ENCODE assay signal across 20 cellular contexts in genomic region chr19:10823690-10824089, GRCh38. TPM values are rescaled to one million over a fixed set of nuclear protein-coding genes. Genes with fewer than 3 reads are reported as not detected.
A peak's percentile ranks its signal among the peaks of the same experiment; 100 is the strongest.
DNase-seq lines count a peak whose midpoint lies in the region; ATAC-seq, FAIRE-seq and TF ChIP-seq lines count a peak whose summit lies in the region.
"Had no signal": no experiment of that assay in that cellular context is flagged by ENCODE, and none has a peak within 500 bp of the region (broad histone marks: within the 10 kb centered on the region; RNA-seq: fewer than 3 reads in every experiment).

No MANE protein-coding gene starts in this region.

- H3K79me2 ChIP-seq in K562 (ENCODE audit: control insufficient read depth, insufficient read depth, low read length): no peaks in the 10 kb centered on the region; the same call in 2 of the 3 replicates

- DNase-seq in natural killer cell treated with Interleukin-12 subunit alpha and Interleukin-12 subunit beta and Interleukin-15 and Interleukin-18, amount 100 ng/mL, for 72 hours (ENCODE audit: low spot score): peak; percentile 54
- DNase-seq in natural killer cell (no peak), K562 (ENCODE audit: extremely low read depth in 1 of 4, low spot score in 3 of 4) (no peak), nephron progenitor cell (no peak), T-helper 17 cell (no peak)
- no peak for DNase-seq in stimulated activated naive CD8-positive, alpha-beta T cell treated with anti-CD3 and anti-CD28 coated beads, Interleukin-15, Interleukin-2, amounts not matched to agents 100 U/mL and 50 U/mL, for 24 hours
- DNase-seq: ACHN; BE2C; C1 segment of cervical spinal cord; CD4-positive, alpha-beta memory T cell; DMS79 treated with DMSO at 0.1 percent for 48 hours; GF-D8; IMR-90; KBM-7 had no signal

- peaks cover 18% of the 10 kb centered on the region in 2 donors for H3K4me1 Mint-ChIP-seq in natural killer cell treated with Interleukin-12 subunit alpha and Interleukin-12 subunit beta and Interleukin-15 and Interleukin-18, amount 100 ng/mL, for 72 hours (ENCODE audit: low read depth in 2 of 2)
- H3K4me1 Mint-ChIP-seq in natural killer cell (peaks cover 9 to 22% of the 10 kb centered on the region in 2 donors), nephron progenitor cell (no peaks in the 10 kb centered on the region), T-helper 17 cell (peaks cover 7% of the 10 kb centered on the region)
- H3K4me1 Mint-ChIP-seq: GM23338 had no signal

- no peaks in the 10 kb centered on the region for H3K9me3 Mint-ChIP-seq in natural killer cell treated with Interleukin-12 subunit alpha and Interleukin-12 subunit beta and Interleukin-15 and Interleukin-18, amount 100 ng/mL, for 72 hours
- H3K9me3 Mint-ChIP-seq in natural killer cell: no peaks in the 10 kb centered on the region
- no peaks in the 10 kb centered on the region for H3K9me3 Mint-ChIP-seq in nephron progenitor cell
- H3K9me3 Mint-ChIP-seq: CD4-positive, alpha-beta memory T cell; GM23338 had no signal

- no peak overlapping the region for H3K27ac ChIP-seq in K562 (ENCODE audit: extremely low read depth, low read depth, low read length)

- H3K9me1 ChIP-seq in K562 (ENCODE audit: control insufficient read depth, insufficient read depth, low read length): no peaks in the 10 kb centered on the region

- H3K27ac Mint-ChIP-seq in natural killer cell treated with Interleukin-12 subunit alpha and Interleukin-12 subunit beta and Interleukin-15 and Interleukin-18, amount 100 ng/mL, for 72 hours: peak overlapping the region in 1 of 2 donors; percentile 51
- H3K27ac Mint-ChIP-seq in natural killer cell: peak overlapping the region in 1 of 2 donors; percentile 45
- peak overlapping the region; percentile 59 for H3K27ac Mint-ChIP-seq in nephron progenitor cell
- H3K27ac Mint-ChIP-seq in T-helper 17 cell: no peak overlapping the region
- H3K27ac Mint-ChIP-seq: GM23338 had no signal

- WGBS in K562 (ENCODE audit: insufficient coverage, low coverage, missing lambda C conversion rate): 90% methylated on average over 11 of the region's 12 CpGs

- in situ Hi-C loops in K562 (cut with MboI): no loop called here

- H4K20me1 ChIP-seq in K562 (replicated peaks; ENCODE audit: control insufficient read depth, insufficient read depth, low read length): peaks cover 7% of the 10 kb centered on the region; the same call in 1 of the 2 replicates

- BruUV-seq in K562 (replicated peaks; lab: Mats Ljungman, UMichigan): no TSS peak

- no peak overlapping the region for H3K4me3 ChIP-seq in K562
- H3K4me3 ChIP-seq: GM23338 had no signal

- H3K27me3 ChIP-seq in K562 (ENCODE audit: control insufficient read depth in 2 of 2, insufficient read depth in 2 of 2, low read length in 2 of 2): no peaks in the 10 kb centered on the region
- H3K27me3 ChIP-seq: BE2C had no signal

- peaks cover 7% of the 10 kb centered on the region for H3K36me3 Mint-ChIP-seq in natural killer cell treated with Interleukin-12 subunit alpha and Interleukin-12 subunit beta and Interleukin-15 and Interleukin-18, amount 100 ng/mL, for 72 hours
- no peaks in the 10 kb centered on the region for H3K36me3 Mint-ChIP-seq in natural killer cell
- H3K36me3 Mint-ChIP-seq in nephron progenitor cell (ENCODE audit: low read depth): peaks cover 57% of the 10 kb centered on the region
- H3K36me3 Mint-ChIP-seq in T-helper 17 cell (ENCODE audit: low read depth): peaks cover 5% of the 10 kb centered on the region

- H3K36me3 ChIP-seq in K562 (ENCODE audit: control insufficient read depth, insufficient read depth, low read length): peaks cover 75% of the 10 kb centered on the region; the same call in 2 of the 3 replicates

- H3K4me1 ChIP-seq in K562 (replicated peaks in 1 of 2; ENCODE audit: control insufficient read depth in 2 of 2, insufficient read depth in 2 of 2, low read length in 2 of 2): peaks cover 12 to 31% of the 10 kb centered on the region in 2 experiments; a peak in 4 of 5 replicates

- no peaks in the 10 kb centered on the region for H3K27me3 Mint-ChIP-seq in natural killer cell treated with Interleukin-12 subunit alpha and Interleukin-12 subunit beta and Interleukin-15 and Interleukin-18, amount 100 ng/mL, for 72 hours
- no peaks in the 10 kb centered on the region for H3K27me3 Mint-ChIP-seq in natural killer cell (ENCODE audit: low read depth in 2 of 2)
- H3K27me3 Mint-ChIP-seq in nephron progenitor cell (ENCODE audit: low read depth, poor library complexity): no peaks in the 10 kb centered on the region
- no peaks in the 10 kb centered on the region for H3K27me3 Mint-ChIP-seq in T-helper 17 cell
- H3K27me3 Mint-ChIP-seq: CD4-positive, alpha-beta memory T cell had no signal

- intact Hi-C loops in natural killer cell (cut with micrococcal nuclease) (no loop called here), K562 (cut with micrococcal nuclease) (no loop called here)

- POLR2A ChIA-PET in K562 (lab: Yijun Ruan, JAX): interaction anchor here (5.4 kb wide), 1 partner anchor 9 kb away, joined by 58 read pairs; the partner anchor contains the start of gene TMED1

- no peak overlapping the region for H3K4me3 Mint-ChIP-seq in natural killer cell treated with Interleukin-12 subunit alpha and Interleukin-12 subunit beta and Interleukin-15 and Interleukin-18, amount 100 ng/mL, for 72 hours
- H3K4me3 Mint-ChIP-seq in natural killer cell (no peak overlapping the region), nephron progenitor cell (no peak overlapping the region), T-helper 17 cell (no peak overlapping the region)
- H3K4me3 Mint-ChIP-seq: CD4-positive, alpha-beta memory T cell; GM23338 had no signal

- CTCF ChIA-PET in K562 (lab: Yijun Ruan, JAX; ENCODE audit: low intra/inter-chr PET ratio): no interaction called here

- no peak for ATAC-seq in natural killer cell treated with Interleukin-12 subunit alpha and Interleukin-12 subunit beta and Interleukin-15 and Interleukin-18, amount 100 ng/mL, for 72 hours
- no peak for ATAC-seq in natural killer cell
- no peak for ATAC-seq in K562
- ATAC-seq in stimulated activated naive CD8-positive, alpha-beta T cell treated with anti-CD3 and anti-CD28 coated beads, Interleukin-15, Interleukin-2, amounts not matched to agents 100 U/mL and 50 U/mL, for 24 hours: no peak
- ATAC-seq in GM19328 (IDR thresholded peaks at IDR 0.05; ENCODE audit: unreplicated experiment): no peak
- ATAC-seq in T-helper 17 cell: no peak
- ATAC-seq: GM23338, HCT116 had no signal

- TF ChIP-seq CTCF in natural killer cell (IDR thresholded peaks at IDR 0.05) (no peak), K562 (IDR thresholded peaks at IDR 0.05 in 2 of 3, conservative IDR thresholded peaks at IDR 0.05 in 1 of 3; ENCODE audit: insufficient read depth in 2 of 3, low read depth in 1 of 3, low read length in 3 of 3) (no peak), nephron progenitor cell (IDR thresholded peaks at IDR 0.05) (no peak)

- TF ChIP-seq POLR2A in K562 (conservative IDR thresholded peaks at IDR 0.05): no peak

- TF ChIP-seq RAD21 in K562 (CRISPR knock-in tag; conservative IDR thresholded peaks at IDR 0.05 in 1 of 2, IDR thresholded peaks at IDR 0.05 in 1 of 2): no peak

- H3K9ac ChIP-seq in K562 (ENCODE audit: insufficient read depth in 1 of 2, low read depth in 2 of 2, low read length in 2 of 2): no peak overlapping the region

- H2AFZ ChIP-seq in K562 (ENCODE audit: low read depth, low read length): no peak overlapping the region
- H2AFZ ChIP-seq: GM23338 had no signal

- H3K9me3 ChIP-seq in K562 (replicated peaks; ENCODE audit: control insufficient read depth, insufficient read depth, low read depth, low read length): no peaks in the 10 kb centered on the region
- no peaks in the 10 kb centered on the region for H3K9me3 ChIP-seq in T-helper 17 cell (ENCODE audit: control insufficient read depth, low read length, poor library complexity, severe bottlenecking)
- H3K9me3 ChIP-seq: BE2C had no signal

- TF ChIP-seq EP300 in K562 (IDR thresholded peaks at IDR 0.05; ENCODE audit: low read length): no peak

- FAIRE-seq in K562 (lab: Jason Lieb, UNC): no peak
- FAIRE-seq: A204.1, H54, HTR-8/SVneo had no signal

- no peak overlapping the region for H3K4me2 ChIP-seq in K562 (ENCODE audit: insufficient read depth, low read length)
- H3K4me2 ChIP-seq: GM23338 had no signal

RNA-seq across cellular contexts. Expression of gene TMED1, which starts 12.3 kb away (rescaled TPM):
- total RNA-seq in natural killer cell treated with Interleukin-12 subunit alpha and Interleukin-12 subunit beta and Interleukin-15 and Interleukin-18, amount 100 ng/mL, for 72 hours: 10 to 100 TPM; 15.2 to 24.1 TPM
- total RNA-seq in natural killer cell: 10 to 100 TPM; 20.5 to 27.8 (median 27.4) TPM
- total RNA-seq in K562 (2011; cell fraction: chromatin; rRNA removed; ENCODE audit: low replicate concordance): 12.5 and 36.8 TPM in 2 replicates
- 63.2 and 77.4 TPM in 2 replicates for total RNA-seq in K562 (2011; cell fraction: nucleolus; rRNA removed)
- 32.4 and 49.3 TPM in 2 replicates for total RNA-seq in K562 (2011; cell fraction: nucleoplasm; rRNA removed)
- total RNA-seq in K562 (2014; rRNA removed): 28.1 and 34.4 TPM in 2 replicates
- total RNA-seq in K562 (2014; rRNA removed; fragmentation: Illumina TruSeq; extraction: Trizol): 7.4 and 8.0 TPM in 2 replicates
- total RNA-seq in K562 (2015; rRNA removed; fragmentation: Illumina TruSeq; extraction: Trizol): 22.7 and 23.5 TPM in 2 replicates
- 25.5 and 28.2 TPM in 2 replicates for total RNA-seq in K562 (2021)
- 26.1 and 27.9 TPM in 2 replicates for polyA plus RNA-seq in K562 (2011; rRNA removed)
- polyA plus RNA-seq in K562 (2011; cell fraction: cytosol; rRNA removed): 33.2 and 47.1 TPM in 2 replicates
- 10.9 and 12.8 TPM in 2 replicates for polyA plus RNA-seq in K562 (2011; cell fraction: nucleus; rRNA removed)
- polyA plus RNA-seq in K562 (2012): 28.9 and 42.7 TPM in 2 replicates
- polyA plus RNA-seq in K562 (2014; fragmentation: Illumina TruSeq; extraction: Trizol): 9.6 and 18.6 TPM in 2 replicates
- 1 to 10 TPM in 1 of 2 experiments, under 1 TPM in 1; 0.86 to 5.9 TPM for polyA plus RNA-seq in K562 (2014; fragmentation: Nextera tagmentation; extraction: Ambion mirVana)
- polyA plus RNA-seq in K562 (2014; rRNA removed): 29.3 and 30.2 TPM in 2 replicates
- 11.8 and 20.7 TPM in 2 replicates for polyA minus RNA-seq in K562 (2011; rRNA and poly(A)+ RNA removed)
- polyA minus RNA-seq in K562 (2011; cell fraction: cytosol; rRNA and poly(A)+ RNA removed): 14.7 and 14.8 TPM in 2 replicates
- polyA minus RNA-seq in K562 (2011; cell fraction: nucleus; rRNA and poly(A)+ RNA removed): 4.3 and 6.6 TPM in 2 replicates
- 10 to 100 TPM in 1 of 2 donors, 1 to 10 TPM in 1; 8.7 to 10.5 TPM for total RNA-seq in T-helper 17 cell

RNA-seq across cellular contexts. Expression of gene C19orf38, which starts 24.5 kb away (rescaled TPM):
- total RNA-seq in natural killer cell treated with Interleukin-12 subunit alpha and Interleukin-12 subunit beta and Interleukin-15 and Interleukin-18, amount 100 ng/mL, for 72 hours: 10 to 100 TPM in 1 of 2 donors, 1 to 10 TPM in 1; 2.7 to 12.0 TPM
- 1 to 10 TPM; 2.9 to 9.9 (median 6.2) TPM for total RNA-seq in natural killer cell
- 0.83 TPM in 1 of 2 replicates, not detected in the other for total RNA-seq in K562 (2011; cell fraction: chromatin; rRNA removed; ENCODE audit: low replicate concordance)
- total RNA-seq in K562 (2011; cell fraction: nucleolus; rRNA removed): 0.50 TPM in 1 of 2 replicates, not detected in the other
- total RNA-seq in K562 (2011; cell fraction: nucleoplasm; rRNA removed): not detected in 2 replicates
- 0.16 TPM in 1 of 2 replicates, not detected in the other for total RNA-seq in K562 (2014; rRNA removed)
- not detected in 2 replicates for total RNA-seq in K562 (2014; rRNA removed; fragmentation: Illumina TruSeq; extraction: Trizol)
- not detected in 2 replicates for total RNA-seq in K562 (2015; rRNA removed; fragmentation: Illumina TruSeq; extraction: Trizol)
- 0.18 and 0.29 TPM in 2 replicates for total RNA-seq in K562 (2021)
- polyA plus RNA-seq in K562 (2011; rRNA removed): 0.14 and 0.31 TPM in 2 replicates
- 0.19 and 0.22 TPM in 2 replicates for polyA plus RNA-seq in K562 (2011; cell fraction: cytosol; rRNA removed)
- 0.10 and 0.34 TPM in 2 replicates for polyA plus RNA-seq in K562 (2011; cell fraction: nucleus; rRNA removed)
- polyA plus RNA-seq in K562 (2012): 0.27 and 0.40 TPM in 2 replicates
- polyA plus RNA-seq in K562 (2014; fragmentation: Illumina TruSeq; extraction: Trizol): not detected in 2 replicates
- not detected for polyA plus RNA-seq in K562 (2014; fragmentation: Nextera tagmentation; extraction: Ambion mirVana)
- 0.53 TPM in 1 of 2 replicates, not detected in the other for polyA plus RNA-seq in K562 (2014; rRNA removed)
- polyA minus RNA-seq in K562 (2011; rRNA and poly(A)+ RNA removed): not detected in 2 replicates
- polyA minus RNA-seq in K562 (2011; cell fraction: cytosol; rRNA and poly(A)+ RNA removed): not detected in 2 replicates
- polyA minus RNA-seq in K562 (2011; cell fraction: nucleus; rRNA and poly(A)+ RNA removed): 0.27 and 0.56 TPM in 2 replicates
- 1 to 10 TPM; 1.6 to 2.2 TPM for total RNA-seq in T-helper 17 cell
- total RNA-seq: GM23338 had no signal

RNA-seq across cellular contexts. Expression of gene CARM1, which starts 47.7 kb away (rescaled TPM):
- 10 to 100 TPM; 48.4 to 60.0 TPM for total RNA-seq in natural killer cell treated with Interleukin-12 subunit alpha and Interleukin-12 subunit beta and Interleukin-15 and Interleukin-18, amount 100 ng/mL, for 72 hours
- total RNA-seq in natural killer cell: 10 to 100 TPM; 13.4 to 21.3 (median 19.8) TPM
- total RNA-seq in K562 (2011; cell fraction: chromatin; rRNA removed; ENCODE audit: low replicate concordance): 50.4 and 92.7 TPM in 2 replicates
- total RNA-seq in K562 (2011; cell fraction: nucleolus; rRNA removed): 57.5 and 60.4 TPM in 2 replicates
- total RNA-seq in K562 (2011; cell fraction: nucleoplasm; rRNA removed): 52.4 and 52.6 TPM in 2 replicates
- 31.9 and 41.8 TPM in 2 replicates for total RNA-seq in K562 (2014; rRNA removed)
- 14.1 and 18.6 TPM in 2 replicates for total RNA-seq in K562 (2014; rRNA removed; fragmentation: Illumina TruSeq; extraction: Trizol)
- total RNA-seq in K562 (2015; rRNA removed; fragmentation: Illumina TruSeq; extraction: Trizol): 25.2 and 27.1 TPM in 2 replicates
- total RNA-seq in K562 (2021): 86.0 and 86.3 TPM in 2 replicates
- polyA plus RNA-seq in K562 (2011; rRNA removed): 29.7 and 54.8 TPM in 2 replicates
- 39.1 and 73.7 TPM in 2 replicates for polyA plus RNA-seq in K562 (2011; cell fraction: cytosol; rRNA removed)
- 61.7 and 77.2 TPM in 2 replicates for polyA plus RNA-seq in K562 (2011; cell fraction: nucleus; rRNA removed)
- 54.2 and 71.7 TPM in 2 replicates for polyA plus RNA-seq in K562 (2012)
- 59.8 and 73.9 TPM in 2 replicates for polyA plus RNA-seq in K562 (2014; fragmentation: Illumina TruSeq; extraction: Trizol)
- polyA plus RNA-seq in K562 (2014; fragmentation: Nextera tagmentation; extraction: Ambion mirVana): under 1 TPM; 0.36 to 0.65 TPM
- 49.1 and 56.5 TPM in 2 replicates for polyA plus RNA-seq in K562 (2014; rRNA removed)
- polyA minus RNA-seq in K562 (2011; rRNA and poly(A)+ RNA removed): 20.6 and 23.7 TPM in 2 replicates
- polyA minus RNA-seq in K562 (2011; cell fraction: cytosol; rRNA and poly(A)+ RNA removed): 32.6 and 45.6 TPM in 2 replicates
- 13.1 and 18.4 TPM in 2 replicates for polyA minus RNA-seq in K562 (2011; cell fraction: nucleus; rRNA and poly(A)+ RNA removed)
- total RNA-seq in T-helper 17 cell: 10 to 100 TPM; 22.9 to 24.3 TPM
